In genomic region chr4:112325522-112325921, GRCh38 we compare ENCODE assay signal across 32 cellular contexts.
"Had no signal": no experiment of that assay in that cellular context is flagged by ENCODE, and none has a peak within 500 bp of the region (broad histone marks: within the 10 kb centered on the region; RNA-seq: fewer than 3 reads in every experiment).

No MANE protein-coding gene starts in this region.

- H3K27ac Mint-ChIP-seq: activated CD4-positive, alpha-beta T cell treated with anti-CD3 and anti-CD28 coated beads, Interleukin-2, amount 10 ng/mL, durations not matched to agents 24 days and 14 days; activated CD8-positive, alpha-beta T cell treated with anti-CD3 and anti-CD28 coated beads for 36 hours; activated naive CD8-positive, alpha-beta T cell treated with anti-CD3 and anti-CD28 coated beads for 36 hours; activated T-cell treated with anti-CD3 and anti-CD28 coated beads, Interleukin-2, amount 50 U/mL, for 72 hours; activated T-helper 17 cell treated with anti-CD3 and anti-CD28 coated beads, Interleukin-2, amount 50 U/mL, for 72 hours had no signal

- H3K27me3 ChIP-seq: Peyer's patch had no signal

- H3K4me3 Mint-ChIP-seq: activated CD4-positive, alpha-beta T cell treated with anti-CD3 and anti-CD28 coated beads, Interleukin-2, amount 10 ng/mL, durations not matched to agents 24 days and 14 days; activated CD8-positive, alpha-beta T cell treated with anti-CD3 and anti-CD28 coated beads for 36 hours; activated naive CD8-positive, alpha-beta T cell treated with anti-CD3 and anti-CD28 coated beads for 36 hours; activated T-cell treated with anti-CD3 and anti-CD28 coated beads, Interleukin-2, amount 50 U/mL, for 72 hours; activated T-helper 17 cell treated with anti-CD3 and anti-CD28 coated beads, Interleukin-2, amount 50 U/mL, for 72 hours; central memory CD8-positive, alpha-beta T cell had no signal

- H3K36me3 ChIP-seq: cardiac muscle cell, WERI-Rb-1 had no signal

- H3K9ac ChIP-seq: KMS-11 had no signal

- H3K4me1 ChIP-seq: Peyer's patch had no signal

- DNase-seq: activated CD4-positive, alpha-beta T cell treated with anti-CD3 and anti-CD28 coated beads, Interleukin-2, amount 10 ng/mL, durations not matched to agents 24 days and 14 days; activated CD4-positive, alpha-beta T cell treated with anti-CD3 and anti-CD28 coated beads, Interleukin-2, amount 50 U/mL, for 4 hours; activated CD8-positive, alpha-beta T cell treated with anti-CD3 and anti-CD28 coated beads for 36 hours; activated effector memory CD4-positive, alpha-beta T cell treated with anti-CD3 and anti-CD28 coated beads, Interleukin-2, amount 50 U/mL, for 16 hours; activated naive CD4-positive, alpha-beta T cell; activated naive CD4-positive, alpha-beta T cell treated with anti-CD3 and anti-CD28 coated beads, Interleukin-2, amount 50 U/mL, for 16 hours; activated naive CD8-positive, alpha-beta T cell treated with anti-CD3 and anti-CD28 coated beads for 36 hours; activated T-cell treated with anti-CD3 and anti-CD28 coated beads, Interleukin-2, amount 50 U/mL, for 1 hour; activated T-cell treated with anti-CD3 and anti-CD28 coated beads, Interleukin-2, amount 50 U/mL, for 72 hours; amniotic stem cell; aorta; MM.1S; MV-4-11; NCI-H1092; NCI-H1436 treated with DMSO at 0.1 percent for 48 hours; NCI-H187 treated with DMSO at 0.1 percent for 48 hours; NCI-H2081; NCI-H345; NCI-H510A; NCI-H526; NCI-H774; NK-92 treated with Interleukin-12 subunit alpha and Interleukin-12 subunit beta, amount 100 ng/mL, for 24 hours; PC-3; Peyer's patch; RPMI8226; SIG-M5; T1000; WERI-Rb-1 had no signal

- H3K27ac ChIP-seq: cardiac muscle cell, KMS-11, Peyer's patch, WERI-Rb-1 had no signal

- H3K9me3 ChIP-seq: Peyer's patch had no signal

- H3K27me3 Mint-ChIP-seq: activated CD4-positive, alpha-beta T cell treated with anti-CD3 and anti-CD28 coated beads, Interleukin-2, amount 10 ng/mL, durations not matched to agents 24 days and 14 days; activated CD8-positive, alpha-beta T cell treated with anti-CD3 and anti-CD28 coated beads for 36 hours; activated naive CD8-positive, alpha-beta T cell treated with anti-CD3 and anti-CD28 coated beads for 36 hours; activated T-helper 17 cell treated with anti-CD3 and anti-CD28 coated beads, Interleukin-2, amount 50 U/mL, for 72 hours; central memory CD8-positive, alpha-beta T cell had no signal

- ATAC-seq: activated CD8-positive, alpha-beta T cell treated with anti-CD3 and anti-CD28 coated beads for 36 hours; activated T-cell treated with anti-CD3 and anti-CD28 coated beads, Interleukin-2, amount 50 U/mL, for 72 hours; activated T-helper 17 cell treated with anti-CD3 and anti-CD28 coated beads, Interleukin-2, amount 50 U/mL, for 72 hours; PC-3 had no signal

- H3K9me3 Mint-ChIP-seq: activated CD8-positive, alpha-beta T cell treated with anti-CD3 and anti-CD28 coated beads for 36 hours; activated naive CD8-positive, alpha-beta T cell treated with anti-CD3 and anti-CD28 coated beads for 36 hours; activated T-cell treated with anti-CD3 and anti-CD28 coated beads, Interleukin-2, amount 50 U/mL, for 72 hours; activated T-helper 17 cell treated with anti-CD3 and anti-CD28 coated beads, Interleukin-2, amount 50 U/mL, for 72 hours; central memory CD8-positive, alpha-beta T cell had no signal

- H3K4me2 ChIP-seq: KMS-11 had no signal

- H3K4me3 ChIP-seq: cardiac muscle cell, Peyer's patch had no signal
